ENCODE assay signal across 33 cellular contexts in the genomic region with DNA sequence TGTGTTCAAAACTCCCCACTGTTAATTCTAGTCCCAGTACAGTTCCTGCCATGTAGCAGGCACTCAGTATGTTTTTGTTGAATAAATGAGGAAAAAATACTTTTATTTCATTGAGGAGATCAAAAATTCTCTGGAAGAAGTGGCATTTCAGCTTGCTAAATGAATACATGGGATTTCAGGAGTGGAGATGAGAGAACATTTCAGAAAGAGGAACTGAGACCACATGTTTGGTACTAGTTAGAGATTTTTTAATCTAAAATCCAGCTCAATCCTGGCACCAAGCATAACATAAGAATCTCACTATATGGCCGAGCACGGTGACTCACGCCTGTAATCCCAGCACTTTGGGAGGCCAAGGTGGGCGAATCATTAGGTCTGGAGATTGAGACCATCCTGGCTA.
"Had no signal": no experiment of that assay in that cellular context is flagged by ENCODE, and none has a peak within 500 bp of the region (broad histone marks: within the 10 kb centered on the region; RNA-seq: fewer than 3 reads in every experiment).

No MANE protein-coding gene starts in this region.

- ATAC-seq: activated CD8-positive, alpha-beta T cell treated with anti-CD3 and anti-CD28 coated beads for 36 hours; activated naive CD4-positive, alpha-beta T cell treated with anti-CD3 and anti-CD28 coated beads, Interleukin-2, amount 50 U/mL, for 72 hours; activated T-cell treated with anti-CD3 and anti-CD28 coated beads, Interleukin-2, amount 50 U/mL, for 72 hours; activated T-helper 17 cell treated with anti-CD3 and anti-CD28 coated beads, Interleukin-2, amount 50 U/mL, for 72 hours; Right ventricle myocardium inferior; SK-N-SH treated with all-trans-retinoic acid at 6 μM for 48 hours; T-cell had no signal

- H3K27me3 ChIP-seq: adrenal gland had no signal

- H3K27ac ChIP-seq: adrenal gland, PC-9, RWPE1, WERI-Rb-1 had no signal

- H2AFZ ChIP-seq: PC-9 had no signal

- H3K9me3 ChIP-seq: adrenal gland had no signal

- H3K4me2 ChIP-seq: PC-9 had no signal

- DNase-seq: activated CD4-positive, alpha-beta T cell treated with anti-CD3 and anti-CD28 coated beads for 1 hour; activated CD4-positive, alpha-beta T cell treated with anti-CD3 and anti-CD28 coated beads for 48 hours; activated CD4-positive, alpha-beta T cell treated with anti-CD3 and anti-CD28 coated beads, Interleukin-2, amount 50 U/mL, for 4 hours; activated CD4-positive, CD25-positive, alpha-beta regulatory T cell; activated CD8-positive, alpha-beta T cell treated with anti-CD3 and anti-CD28 coated beads for 36 hours; activated effector memory CD4-positive, alpha-beta T cell treated with anti-CD3 and anti-CD28 coated beads, Interleukin-2, amount 50 U/mL, for 16 hours; activated naive CD4-positive, alpha-beta T cell treated with Interleukin-2 at 50 U/mL for 16 hours; activated T-cell treated with anti-CD3 and anti-CD28 coated beads, Interleukin-2, amount 50 U/mL, for 1 hour; activated T-cell treated with anti-CD3 and anti-CD28 coated beads, Interleukin-2, amount 50 U/mL, for 72 hours; adrenal gland; anterior cingulate cortex; caudate nucleus; NCI-H1105; NCI-H1417 treated with DMSO at 0.1 percent for 48 hours; NCI-H187 treated with DMSO at 0.1 percent for 48 hours; NCI-H2081 treated with DMSO at 0.1 percent for 48 hours; NCI-H226; NCI-H524 treated with DMSO at 0.1 percent for 48 hours; PC-9; SIG-M5; T-cell; T-helper 2 cell; T-helper 9 cell; WERI-Rb-1 had no signal

- H3K9me3 Mint-ChIP-seq: activated CD8-positive, alpha-beta T cell treated with anti-CD3 and anti-CD28 coated beads for 36 hours; activated naive CD4-positive, alpha-beta T cell treated with anti-CD3 and anti-CD28 coated beads, Interleukin-2, amount 50 U/mL, for 72 hours; activated T-cell treated with anti-CD3 and anti-CD28 coated beads, Interleukin-2, amount 50 U/mL, for 72 hours; activated T-helper 17 cell treated with anti-CD3 and anti-CD28 coated beads, Interleukin-2, amount 50 U/mL, for 72 hours; brain; T-cell had no signal

- H3K36me3 ChIP-seq: adrenal gland, WERI-Rb-1 had no signal

- FAIRE-seq: bronchial epithelial cell, colon, RCC 7860 had no signal

- H3K27me3 Mint-ChIP-seq: activated CD8-positive, alpha-beta T cell treated with anti-CD3 and anti-CD28 coated beads for 36 hours; activated T-helper 17 cell treated with anti-CD3 and anti-CD28 coated beads, Interleukin-2, amount 50 U/mL, for 72 hours; brain; T-cell had no signal

- H3K4me3 Mint-ChIP-seq: activated CD8-positive, alpha-beta T cell treated with anti-CD3 and anti-CD28 coated beads for 36 hours; activated T-cell treated with anti-CD3 and anti-CD28 coated beads, Interleukin-2, amount 50 U/mL, for 72 hours; activated T-helper 17 cell treated with anti-CD3 and anti-CD28 coated beads, Interleukin-2, amount 50 U/mL, for 72 hours; brain; T-cell had no signal

- H3K27ac Mint-ChIP-seq: activated CD8-positive, alpha-beta T cell treated with anti-CD3 and anti-CD28 coated beads for 36 hours; activated naive CD4-positive, alpha-beta T cell treated with anti-CD3 and anti-CD28 coated beads, Interleukin-2, amount 50 U/mL, for 72 hours; activated T-cell treated with anti-CD3 and anti-CD28 coated beads, Interleukin-2, amount 50 U/mL, for 72 hours; activated T-helper 17 cell treated with anti-CD3 and anti-CD28 coated beads, Interleukin-2, amount 50 U/mL, for 72 hours; T-cell had no signal

- H3K4me3 ChIP-seq: adrenal gland, PC-9 had no signal
